ENCODE assay signal across 24 cellular contexts in the genomic region with DNA sequence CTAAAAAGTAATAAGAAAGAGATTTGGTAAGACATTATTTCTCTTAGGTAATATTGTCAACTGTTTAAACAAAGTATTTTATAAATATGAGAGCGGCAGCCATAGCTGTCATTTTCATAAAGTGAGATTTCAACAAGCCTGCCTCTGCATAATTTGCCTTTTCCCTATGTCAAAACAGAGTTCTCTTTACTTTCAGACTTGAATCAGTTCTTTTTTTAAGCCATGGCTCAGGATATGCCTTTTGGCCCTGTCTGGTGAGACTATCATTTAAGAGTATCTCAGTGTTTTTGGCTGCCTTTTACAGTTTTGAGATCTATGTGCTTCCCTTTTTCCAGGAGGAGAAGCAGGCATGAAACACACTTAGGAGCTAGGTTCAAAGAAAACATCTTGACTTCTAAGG. TPM values are rescaled to one million over a fixed set of nuclear protein-coding genes. Genes with fewer than 3 reads are reported as not detected.
DNase-seq lines count a peak whose midpoint lies in the region; ATAC-seq and TF ChIP-seq lines count a peak whose summit lies in the region.
"Had no signal": no experiment of that assay in that cellular context is flagged by ENCODE, and none has a peak within 500 bp of the region (broad histone marks: within the 10 kb centered on the region; RNA-seq: fewer than 3 reads in every experiment).

No MANE protein-coding gene starts in this region.

- H3K27me3 ChIP-seq in right atrium auricular region = no peaks in the 10 kb centered on the region
- H3K27me3 ChIP-seq in esophagus muscularis mucosa = no peaks in the 10 kb centered on the region
- H3K27me3 ChIP-seq in rectal smooth muscle tissue (ENCODE audit: control insufficient read depth, insufficient read depth, low read length) = no peaks in the 10 kb centered on the region
- H3K27me3 ChIP-seq: BE2C had no signal

- H3K36me3 ChIP-seq in right atrium auricular region (no peaks in the 10 kb centered on the region), esophagus muscularis mucosa (no peaks in the 10 kb centered on the region), rectal smooth muscle tissue (ENCODE audit: control insufficient read depth, insufficient read depth, low read length) (no peaks in the 10 kb centered on the region)
- H3K36me3 ChIP-seq: BE2C, SJSA1 had no signal

- H3K27ac Mint-ChIP-seq in activated T-cell treated with anti-CD3 and anti-CD28 coated beads, Interleukin-2, amount 50 U/mL, for 24 hours = no peak overlapping the region
- no peak overlapping the region for H3K27ac Mint-ChIP-seq in stimulated activated memory B cell treated with anti-CD40 and anti-IgM and Interleukin-4, amounts not matched to agents 10 μg/mL and 1 μg/mL and 100 μg/mL, for 72 hours
- H3K27ac Mint-ChIP-seq: CD4-positive, CD25-positive, alpha-beta regulatory T cell; GM23338 had no signal

- H3K27ac ChIP-seq in right atrium auricular region (peak overlapping the region in 1 of 2 donors; percentile 36), esophagus muscularis mucosa (replicated peaks in 1 of 4) (peak overlapping the region in 3 of 4 donors; percentile 50 to 63 (median 50)), rectal smooth muscle tissue (ENCODE audit: low read depth, low read length) (peak overlapping the region; percentile 44)
- H3K27ac ChIP-seq: HL-60, PC-9, RWPE1, SJSA1 had no signal

- 28% methylated on average over 1 of the region's 1 CpG for WGBS in esophagus muscularis mucosa

- no peaks in the 10 kb centered on the region for H3K9me3 Mint-ChIP-seq in activated T-cell treated with anti-CD3 and anti-CD28 coated beads, Interleukin-2, amount 50 U/mL, for 24 hours
- peaks cover 6% of the 10 kb centered on the region for H3K9me3 Mint-ChIP-seq in stimulated activated memory B cell treated with anti-CD40 and anti-IgM and Interleukin-4, amounts not matched to agents 10 μg/mL and 1 μg/mL and 100 μg/mL, for 72 hours
- H3K9me3 Mint-ChIP-seq: GM23338 had no signal

- H3K4me1 Mint-ChIP-seq in activated T-cell treated with anti-CD3 and anti-CD28 coated beads, Interleukin-2, amount 50 U/mL, for 24 hours (ENCODE audit: low read depth) = no peaks in the 10 kb centered on the region
- no peaks in the 10 kb centered on the region for H3K4me1 Mint-ChIP-seq in stimulated activated memory B cell treated with anti-CD40 and anti-IgM and Interleukin-4, amounts not matched to agents 10 μg/mL and 1 μg/mL and 100 μg/mL, for 72 hours
- H3K4me1 Mint-ChIP-seq: CD4-positive, CD25-positive, alpha-beta regulatory T cell had no signal

- no peak overlapping the region for H3K4me3 Mint-ChIP-seq in activated T-cell treated with anti-CD3 and anti-CD28 coated beads, Interleukin-2, amount 50 U/mL, for 24 hours
- H3K4me3 Mint-ChIP-seq in stimulated activated memory B cell treated with anti-CD40 and anti-IgM and Interleukin-4, amounts not matched to agents 10 μg/mL and 1 μg/mL and 100 μg/mL, for 72 hours = no peak overlapping the region
- H3K4me3 Mint-ChIP-seq: CD4-positive, CD25-positive, alpha-beta regulatory T cell; GM23338 had no signal

- peak; percentile 40 for ATAC-seq in left ventricle myocardium superior
- no peak for ATAC-seq in stimulated activated memory B cell treated with anti-CD40 and anti-IgM and Interleukin-4, amounts not matched to agents 10 μg/mL and 1 μg/mL and 100 μg/mL, for 72 hours
- ATAC-seq: GM23338, HCT116 had no signal

- TF ChIP-seq CTCF in right atrium auricular region (IDR thresholded peaks at IDR 0.05) (no peak), esophagus muscularis mucosa (IDR thresholded peaks at IDR 0.05) (no peak)

- no peaks in the 10 kb centered on the region for H3K36me3 Mint-ChIP-seq in activated T-cell treated with anti-CD3 and anti-CD28 coated beads, Interleukin-2, amount 50 U/mL, for 24 hours (ENCODE audit: low read depth)
- H3K36me3 Mint-ChIP-seq in stimulated activated memory B cell treated with anti-CD40 and anti-IgM and Interleukin-4, amounts not matched to agents 10 μg/mL and 1 μg/mL and 100 μg/mL, for 72 hours = no peaks in the 10 kb centered on the region
- H3K36me3 Mint-ChIP-seq: CD4-positive, CD25-positive, alpha-beta regulatory T cell had no signal

- H3K9ac ChIP-seq in rectal smooth muscle tissue (ENCODE audit: low read length) = no peak overlapping the region

- H3K27me3 Mint-ChIP-seq in activated T-cell treated with anti-CD3 and anti-CD28 coated beads, Interleukin-2, amount 50 U/mL, for 24 hours = peaks cover 8% of the 10 kb centered on the region
- no peaks in the 10 kb centered on the region for H3K27me3 Mint-ChIP-seq in stimulated activated memory B cell treated with anti-CD40 and anti-IgM and Interleukin-4, amounts not matched to agents 10 μg/mL and 1 μg/mL and 100 μg/mL, for 72 hours

- H3K4me3 ChIP-seq in right atrium auricular region (no peak overlapping the region), esophagus muscularis mucosa (no peak overlapping the region), rectal smooth muscle tissue (ENCODE audit: low read length) (no peak overlapping the region)
- H3K4me3 ChIP-seq: GM23338, PC-9, SJSA1 had no signal

- intact Hi-C loops in left ventricle myocardium superior (cut with micrococcal nuclease) = no loop called here
- intact Hi-C loops in esophagus muscularis mucosa (cut with DNase I) = no loop called here

- DNase-seq in left ventricle myocardium superior = no peak
- DNase-seq in right atrium auricular region (ENCODE audit: low spot score) = no peak
- no peak for DNase-seq in esophagus muscularis mucosa (ENCODE audit: extremely low spot score)
- DNase-seq in activated T-cell treated with anti-CD3 and anti-CD28 coated beads, Interleukin-2, amount 50 U/mL, for 24 hours = no peak
- no peak for DNase-seq in stimulated activated CD4-positive, alpha-beta T cell treated with anti-CD3 and anti-CD28 coated beads, Interleukin-4, amount 100 ng/mL, for 1 hour
- DNase-seq in NCI-H2171 (lab: John Stamatoyannopoulos, UW) = no peak
- DNase-seq: BE2C; Caco-2; CD4-positive, CD25-positive, alpha-beta regulatory T cell; Kasumi-1; NCI-H1092 treated with DMSO at 0.1 percent for 48 hours; NCI-H146; NCI-H2029 treated with DMSO at 0.1 percent for 48 hours; NCI-H2171 treated with DMSO at 0.1 percent for 48 hours; NCI-H446 treated with DMSO at 0.1 percent for 48 hours; NCI-H748 treated with DMSO at 0.1 percent for 48 hours; PC-9 had no signal

- TF ChIP-seq POLR2A in esophagus muscularis mucosa (IDR thresholded peaks at IDR 0.05; ENCODE audit: low read depth) = no peak

- H3K4me1 ChIP-seq in right atrium auricular region (peaks cover 0 to 10% of the 10 kb centered on the region in 2 donors), esophagus muscularis mucosa (peaks cover 6 to 21% (median 18%) of the 10 kb centered on the region in 4 donors), rectal smooth muscle tissue (ENCODE audit: control insufficient read depth, insufficient read depth, low read length) (peaks cover 14% of the 10 kb centered on the region)
- H3K4me1 ChIP-seq: Caco-2, SJSA1 had no signal

- peaks cover 0 to 11% of the 10 kb centered on the region in 2 donors for H3K9me3 ChIP-seq in right atrium auricular region
- H3K9me3 ChIP-seq in esophagus muscularis mucosa = no peaks in the 10 kb centered on the region
- H3K9me3 ChIP-seq: BE2C, Caco-2, SJSA1 had no signal

- TF ChIP-seq EP300 in esophagus muscularis mucosa (IDR thresholded peaks at IDR 0.05) = no peak

RNA-seq across cellular contexts. Expression of a gene that starts 7.5 kb away (rescaled TPM):
- total RNA-seq in left ventricle myocardium superior (106 TPM), right atrium auricular region (10 to 100 TPM; 35.5 to 52.5 TPM), esophagus muscularis mucosa (10 to 100 TPM; 50.3 to 73.7 (median 57.8) TPM)
- total RNA-seq: Caco-2, GM23338, SJSA1 had no signal
